In genomic region chr12:72966684-72967083, GRCh38 we compare ENCODE assay signal across 11 cellular contexts.
"Had no signal": no experiment of that assay in that cellular context is flagged by ENCODE, and none has a peak within 500 bp of the region (broad histone marks: within the 10 kb centered on the region; RNA-seq: fewer than 3 reads in every experiment).

No MANE protein-coding gene starts in this region.

- DNase-seq: GM23248, GOT3, H7, H9, HCEC 1CT, HFFc6 had no signal

- FAIRE-seq: H1, H54 had no signal

- H3K9me3 ChIP-seq: HAP-1 had no signal

- H3K27ac ChIP-seq: GM23248 had no signal

- ATAC-seq: GM23338, HCT116 had no signal

- H3K27ac Mint-ChIP-seq: GM23338, H9, HFFc6 had no signal

- H3K36me3 ChIP-seq: HAP-1 had no signal

- H2AFZ ChIP-seq: GM23248, GM23338 had no signal

- H3K4me3 Mint-ChIP-seq: GM23338, H9, HFFc6 had no signal

- H3K4me1 ChIP-seq: HAP-1 had no signal

- H3K4me2 ChIP-seq: GM23338 had no signal

- H3K4me1 Mint-ChIP-seq: GM23338, H9 had no signal

- H3K4me3 ChIP-seq: GM23248, GM23338, HAP-1 had no signal

- H3K9me3 Mint-ChIP-seq: GM23338, H9 had no signal

- H3K9ac ChIP-seq: GM23248 had no signal
